Comparison of ENCODE assay signal across 29 cellular contexts in genomic region chr4:112055100-112055499, GRCh38.
"Had no signal": no experiment of that assay in that cellular context is flagged by ENCODE, and none has a peak within 500 bp of the region (broad histone marks: within the 10 kb centered on the region; RNA-seq: fewer than 3 reads in every experiment).

No MANE protein-coding gene starts in this region.

- H3K36me3 ChIP-seq: ascending aorta, cardiac muscle cell, colonic mucosa, left lung, lower lobe of right lung, right lobe of liver, thoracic aorta had no signal

- H3K9me3 ChIP-seq: ascending aorta, colonic mucosa, left lung, lower lobe of right lung, right lobe of liver, thoracic aorta had no signal

- H3K36me3 Mint-ChIP-seq: activated naive CD8-positive, alpha-beta T cell treated with anti-CD3 and anti-CD28 coated beads for 36 hours; brain; natural killer cell; stimulated activated effector memory CD8-positive, alpha-beta T cell treated with anti-CD3 and anti-CD28 coated beads, Interleukin-12 subunit alpha, Interleukin-12 subunit beta, amount 100 ng/mL, for 72 hours had no signal

- DNase-seq: activated CD4-positive, alpha-beta T cell treated with anti-CD3 and anti-CD28 coated beads for 48 hours; activated CD4-positive, alpha-beta T cell treated with anti-CD3 and anti-CD28 coated beads, Interleukin-2, amount 50 U/mL, for 48 hours; activated CD8-positive, alpha-beta memory T cell treated with anti-CD3 and anti-CD28 coated beads, Interleukin-2, amount 50 U/mL, for 4 hours; activated effector memory CD4-positive, alpha-beta T cell treated with anti-CD3 and anti-CD28 coated beads, Interleukin-2, amount 50 U/mL, for 16 hours; activated naive CD4-positive, alpha-beta T cell treated with anti-CD3 and anti-CD28 coated beads for 36 hours; activated naive CD8-positive, alpha-beta T cell treated with anti-CD3 and anti-CD28 coated beads for 36 hours; activated T-cell treated with anti-CD3 and anti-CD28 coated beads, Interleukin-2, amount 50 U/mL, for 1 hour; cerebellar nuclear complex; colonic mucosa; effector CD8-positive, alpha-beta T cell; left lung; lower lobe of right lung; mesenchymal stem cell; natural killer cell; posterior cingulate gyrus; right lobe of liver; stimulated activated CD4-positive, alpha-beta T cell treated with anti-CD3 and anti-CD28 coated beads, Interleukin-12 subunit alpha, Interleukin-12 subunit beta, amount 100 ng/mL, for 4 hours; stimulated activated CD4-positive, alpha-beta T cell treated with anti-CD3 and anti-CD28 coated beads, Interleukin-4, amount 100 ng/mL, for 1 hour; T-helper 9 cell; trophoblast cell had no signal

- H3K27ac ChIP-seq: ascending aorta, cardiac muscle cell, colonic mucosa, left lung, lower lobe of right lung, right lobe of liver, thoracic aorta, VCaP had no signal

- H3K27me3 Mint-ChIP-seq: brain; stimulated activated naive CD8-positive, alpha-beta T cell treated with anti-CD3 and anti-CD28 coated beads, Interleukin-15, Interleukin-2, amounts not matched to agents 100 ng/mL and 50 ng/mL, for 24 hours had no signal

- H3K4me1 Mint-ChIP-seq: natural killer cell; stimulated activated effector memory CD8-positive, alpha-beta T cell treated with anti-CD3 and anti-CD28 coated beads, Interleukin-12 subunit alpha, Interleukin-12 subunit beta, amount 100 ng/mL, for 72 hours had no signal

- H3K4me1 ChIP-seq: ascending aorta, colonic mucosa, left lung, lower lobe of right lung, right lobe of liver had no signal

- H3K27me3 ChIP-seq: ascending aorta, cardiac muscle cell, colonic mucosa, left lung, right lobe of liver had no signal

- H3K27ac Mint-ChIP-seq: activated naive CD4-positive, alpha-beta T cell treated with anti-CD3 and anti-CD28 coated beads for 36 hours; activated naive CD8-positive, alpha-beta T cell treated with anti-CD3 and anti-CD28 coated beads for 36 hours; activated T-helper 1 cell treated with anti-CD3 and anti-CD28 coated beads, Interleukin-12 subunit alpha, Interleukin-12 subunit beta, Interleukin-2, Interleukin-4 antibody, amounts not matched to agents 30 ng/mL and 10 ng/mL and 1 ng/mL, durations not matched to agents 14 hours and 24 hours and 36 hours; brain; natural killer cell; stimulated activated effector memory CD8-positive, alpha-beta T cell treated with anti-CD3 and anti-CD28 coated beads, Interleukin-12 subunit alpha, Interleukin-12 subunit beta, amount 100 ng/mL, for 72 hours; stimulated activated naive CD8-positive, alpha-beta T cell treated with anti-CD3 and anti-CD28 coated beads, Interleukin-15, Interleukin-2, amounts not matched to agents 100 ng/mL and 50 ng/mL, for 24 hours had no signal

- H3K4me3 ChIP-seq: ascending aorta, cardiac muscle cell, colonic mucosa, left lung, lower lobe of right lung, right lobe of liver, thoracic aorta had no signal

- H3K9me3 Mint-ChIP-seq: activated naive CD4-positive, alpha-beta T cell treated with anti-CD3 and anti-CD28 coated beads for 36 hours; activated naive CD8-positive, alpha-beta T cell treated with anti-CD3 and anti-CD28 coated beads for 36 hours; activated T-helper 1 cell treated with anti-CD3 and anti-CD28 coated beads, Interleukin-12 subunit alpha, Interleukin-12 subunit beta, Interleukin-2, Interleukin-4 antibody, amounts not matched to agents 30 ng/mL and 10 ng/mL and 1 ng/mL, durations not matched to agents 14 hours and 24 hours and 36 hours; brain; natural killer cell; stimulated activated effector memory CD8-positive, alpha-beta T cell treated with anti-CD3 and anti-CD28 coated beads, Interleukin-12 subunit alpha, Interleukin-12 subunit beta, amount 100 ng/mL, for 72 hours; stimulated activated naive CD8-positive, alpha-beta T cell treated with anti-CD3 and anti-CD28 coated beads, Interleukin-15, Interleukin-2, amounts not matched to agents 100 ng/mL and 50 ng/mL, for 24 hours had no signal

- H3K4me3 Mint-ChIP-seq: activated naive CD4-positive, alpha-beta T cell treated with anti-CD3 and anti-CD28 coated beads for 36 hours; activated naive CD8-positive, alpha-beta T cell treated with anti-CD3 and anti-CD28 coated beads for 36 hours; activated T-helper 1 cell treated with anti-CD3 and anti-CD28 coated beads, Interleukin-12 subunit alpha, Interleukin-12 subunit beta, Interleukin-2, Interleukin-4 antibody, amounts not matched to agents 30 ng/mL and 10 ng/mL and 1 ng/mL, durations not matched to agents 14 hours and 24 hours and 36 hours; brain; natural killer cell; stimulated activated effector memory CD8-positive, alpha-beta T cell treated with anti-CD3 and anti-CD28 coated beads, Interleukin-12 subunit alpha, Interleukin-12 subunit beta, amount 100 ng/mL, for 72 hours; stimulated activated naive CD8-positive, alpha-beta T cell treated with anti-CD3 and anti-CD28 coated beads, Interleukin-15, Interleukin-2, amounts not matched to agents 100 ng/mL and 50 ng/mL, for 24 hours had no signal

- ATAC-seq: activated CD4-positive, CD25-positive, alpha-beta regulatory T cell treated with anti-CD3 and anti-CD28 coated beads, Interleukin-2, amount 50 U/mL, for 24 hours; left lung; lower lobe of right lung; natural killer cell; right lobe of liver; stimulated activated effector memory CD8-positive, alpha-beta T cell treated with anti-CD3 and anti-CD28 coated beads, Interleukin-12 subunit alpha, Interleukin-12 subunit beta, amount 100 ng/mL, for 72 hours had no signal
